In genomic region chr5:1636981-1637638, GRCh38 we compare ENCODE assay signal across 21 cellular contexts.
"Had no signal": no experiment of that assay in that cellular context is flagged by ENCODE, and none has a peak within 500 bp of the region (broad histone marks: within the 10 kb centered on the region; RNA-seq: fewer than 3 reads in every experiment).

No MANE protein-coding gene starts in this region.

- H3K4me2 ChIP-seq: neural progenitor cell, SK-N-SH had no signal

- H3K9ac ChIP-seq: neural progenitor cell, SK-N-SH had no signal

- DNase-seq: activated CD4-positive, alpha-beta T cell treated with anti-CD3 and anti-CD28 coated beads for 48 hours; activated CD8-positive, alpha-beta T cell treated with anti-CD3 and anti-CD28 coated beads for 36 hours; activated naive CD8-positive, alpha-beta T cell treated with anti-CD3 and anti-CD28 coated beads, Interleukin-2, amount 10 ng/mL, durations not matched to agents 7 days and 5 days; activated T-cell treated with anti-CD3 and anti-CD28 coated beads, Interleukin-2, amount 50 U/mL, for 72 hours; amygdala; colonic mucosa; hypothalamus; left ventricle myocardium superior; naive thymus-derived CD4-positive, alpha-beta T cell; SK-N-SH; stimulated activated CD4-positive, alpha-beta T cell treated with anti-CD3 and anti-CD28 coated beads, Interleukin-12 subunit alpha, Interleukin-12 subunit beta, amount 100 ng/mL, for 4 hours; stimulated activated CD4-positive, alpha-beta T cell treated with anti-CD3 and anti-CD28 coated beads, Interleukin-1b, Interleukin-23, amount 100 ng/mL, for 48 hours; transverse colon had no signal

- H3K9me3 Mint-ChIP-seq: activated CD8-positive, alpha-beta T cell treated with anti-CD3 and anti-CD28 coated beads for 36 hours; activated naive CD8-positive, alpha-beta T cell treated with anti-CD3 and anti-CD28 coated beads, Interleukin-2, amount 10 ng/mL, durations not matched to agents 7 days and 5 days; activated T-cell treated with anti-CD3 and anti-CD28 coated beads, Interleukin-2, amount 50 U/mL, for 72 hours; memory B cell; naive thymus-derived CD4-positive, alpha-beta T cell; neural progenitor cell; stimulated activated naive CD8-positive, alpha-beta T cell treated with anti-CD3 and anti-CD28 coated beads, Interleukin-15, Interleukin-2, amounts not matched to agents 100 ng/mL and 50 ng/mL, for 24 hours; T-helper 2 cell treated with Interferon-gamma antibody and Interleukin-4, amounts not matched to agents 5 μg/mL and 100 μg/mL, for 36 hours; WTC11 had no signal

- H3K27me3 ChIP-seq: colonic mucosa, ovary, transverse colon, vagina had no signal

- H3K4me3 Mint-ChIP-seq: activated CD8-positive, alpha-beta T cell treated with anti-CD3 and anti-CD28 coated beads for 36 hours; activated naive CD8-positive, alpha-beta T cell treated with anti-CD3 and anti-CD28 coated beads, Interleukin-2, amount 10 ng/mL, durations not matched to agents 7 days and 5 days; activated T-cell treated with anti-CD3 and anti-CD28 coated beads, Interleukin-2, amount 50 U/mL, for 72 hours; memory B cell; naive thymus-derived CD4-positive, alpha-beta T cell; neural progenitor cell; stimulated activated naive CD8-positive, alpha-beta T cell treated with anti-CD3 and anti-CD28 coated beads, Interleukin-15, Interleukin-2, amounts not matched to agents 100 ng/mL and 50 ng/mL, for 24 hours; T-helper 2 cell treated with Interferon-gamma antibody and Interleukin-4, amounts not matched to agents 5 μg/mL and 100 μg/mL, for 36 hours; WTC11 had no signal

- H3K27ac ChIP-seq: cardiac muscle cell, colonic mucosa, neural progenitor cell, ovary, transverse colon, vagina had no signal

- H3K9me3 ChIP-seq: colonic mucosa, ovary, SK-N-SH, transverse colon, vagina had no signal

- H3K36me3 ChIP-seq: cardiac muscle cell, colonic mucosa, neural progenitor cell, ovary, transverse colon, vagina had no signal

- H3K36me3 Mint-ChIP-seq: memory B cell; naive thymus-derived CD4-positive, alpha-beta T cell; neural progenitor cell; WTC11 had no signal

- H3K27ac Mint-ChIP-seq: activated CD8-positive, alpha-beta T cell treated with anti-CD3 and anti-CD28 coated beads for 36 hours; activated naive CD8-positive, alpha-beta T cell treated with anti-CD3 and anti-CD28 coated beads, Interleukin-2, amount 10 ng/mL, durations not matched to agents 7 days and 5 days; activated T-cell treated with anti-CD3 and anti-CD28 coated beads, Interleukin-2, amount 50 U/mL, for 72 hours; naive thymus-derived CD4-positive, alpha-beta T cell; T-helper 2 cell treated with Interferon-gamma antibody and Interleukin-4, amounts not matched to agents 5 μg/mL and 100 μg/mL, for 36 hours; WTC11 had no signal

- H3K4me1 ChIP-seq: colonic mucosa, neural progenitor cell had no signal

- H3K4me3 ChIP-seq: cardiac muscle cell, colonic mucosa, neural progenitor cell, ovary, transverse colon, vagina had no signal
